In genomic region chr19:56112313-56112709, GRCh38 we compare ENCODE assay signal across 8 cellular contexts. TPM values are rescaled to one million over a fixed set of nuclear protein-coding genes. Genes with fewer than 3 reads are reported as not detected.
DNase-seq lines count a peak whose midpoint lies in the region; ATAC-seq, FAIRE-seq and TF ChIP-seq lines count a peak whose summit lies in the region.

No MANE protein-coding gene starts in this region.

- H3K27me3 Mint-ChIP-seq in activated CD4-positive, alpha-beta T cell treated with anti-CD3 and anti-CD28 coated beads for 36 hours: no peaks in the 10 kb centered on the region

- peaks cover 53 to 54% of the 10 kb centered on the region in 2 experiments for H4K20me1 ChIP-seq in H1 (replicated peaks in 1 of 2; ENCODE audit: control insufficient read depth in 1 of 2, insufficient read depth in 2 of 2, low read length in 2 of 2)

- no peak for DNase-seq in activated CD4-positive, alpha-beta T cell treated with anti-CD3 and anti-CD28 coated beads for 36 hours
- no peak for DNase-seq in activated CD4-positive, alpha-beta T cell treated with anti-CD3 and anti-CD28 coated beads, Interleukin-2, amount 50 U/mL, for 48 hours
- peak; percentile 58 for DNase-seq in NCI-H69 (lab: John Stamatoyannopoulos, UW)
- DNase-seq in H1 (ENCODE audit: low read depth in 1 of 2, low spot score in 2 of 2): no peak
- peak; percentile 19 for DNase-seq in small intestine
- DNase-seq in NCI-H1092 (lab: John Stamatoyannopoulos, UW): no peak

- no peak for TF ChIP-seq RAD21 in H1 (IDR thresholded peaks at IDR 0.05 in 1 of 2, conservative IDR thresholded peaks at IDR 0.05 in 1 of 2; ENCODE audit: low read depth in 2 of 2, low read length in 2 of 2)

- no peak overlapping the region for H2AFZ ChIP-seq in H1 (ENCODE audit: low read length)

- no peak for TF ChIP-seq POLR2A in H1 (IDR thresholded peaks at IDR 0.05; ENCODE audit: control extremely low read depth in 1 of 2, low read depth in 2 of 2, low read length in 2 of 2)

- H3K23me2 ChIP-seq in H1 (ENCODE audit: low read depth, low read length): no peaks in the 10 kb centered on the region

- TF ChIP-seq CTCF in H1 (IDR thresholded peaks at IDR 0.05; ENCODE audit: control extremely low read depth in 1 of 3, insufficient read depth in 1 of 3, low read depth in 1 of 3, low read length in 3 of 3): no peak

- no peak overlapping the region for H3K4ac ChIP-seq in H1 (replicated peaks; ENCODE audit: insufficient read length, low read depth, low read length)

- H3K27ac ChIP-seq in H1 (ENCODE audit: low read depth, low read length): no peak overlapping the region
- peak overlapping the region; percentile 24 to 69 for H3K27ac ChIP-seq in small intestine (ENCODE audit: low read depth in 1 of 2, low read length in 1 of 2)

- H3K27me3 ChIP-seq in H1 (replicated peaks in 1 of 4; ENCODE audit: control insufficient read depth in 3 of 4, extremely low read depth in 1 of 4, insufficient read depth in 3 of 4, low read length in 3 of 4) (no peaks in the 10 kb centered on the region; a peak in 1 of 7 replicates), small intestine (ENCODE audit: control insufficient read depth in 2 of 2, insufficient read depth in 2 of 2, low read length in 2 of 2) (no peaks in the 10 kb centered on the region)

- H3K4me1 ChIP-seq in H1 (replicated peaks in 1 of 4; ENCODE audit: control insufficient read depth in 3 of 4, insufficient read depth in 4 of 4, low read length in 3 of 4): peaks cover 6 to 47% (median 36%) of the 10 kb centered on the region in 4 experiments
- peaks cover 3 to 31% of the 10 kb centered on the region in 2 donors for H3K4me1 ChIP-seq in small intestine (ENCODE audit: control insufficient read depth in 2 of 2, insufficient read depth in 1 of 2, low read depth in 1 of 2, low read length in 1 of 2)

- no peak overlapping the region for H3K4me3 ChIP-seq in H1 (ENCODE audit: extremely low read depth in 1 of 4, insufficient read depth in 2 of 4, low read depth in 3 of 4, low read length in 4 of 4)
- H3K4me3 ChIP-seq in small intestine (ENCODE audit: low read depth in 1 of 2, low read length in 2 of 2): no peak overlapping the region

- H2BK15ac ChIP-seq in H1 (ENCODE audit: low read length): no peak overlapping the region

- 92% methylated on average over 10 of the region's 10 CpGs; no CpG with 5 or more reads in 1 of the 2 experiments for WGBS in H1 (ENCODE audit: extremely low coverage in 1 of 2, insufficient coverage in 1 of 2, insufficient read length in 1 of 2, insufficient replicate concordance in 2 of 2, low coverage in 1 of 2, low lambda C conversion rate in 2 of 2, missing lambda C conversion rate in 1 of 2), 2 experiments
- 10 to 34% (median 29%) methylated on average over 10 of the region's 10 CpGs for WGBS in small intestine, 3 donors

- no peak overlapping the region; the same call in 1 of the 2 replicates for H3K18ac ChIP-seq in H1 (ENCODE audit: extremely low read depth, low read length)

- H3K4me2 ChIP-seq in H1 (ENCODE audit: insufficient read depth in 1 of 2, low read depth in 2 of 2, low read length in 2 of 2): peak overlapping the region in 1 of 2 experiments; percentile 13; a peak in 2 of 4 replicates

- H3K23ac ChIP-seq in H1 (ENCODE audit: insufficient read length): no peak overlapping the region

- no peak overlapping the region for H2BK120ac ChIP-seq in H1 (replicated peaks; ENCODE audit: low read depth, low read length)

- peak overlapping the region; percentile 41 for H3K4me3 Mint-ChIP-seq in activated CD4-positive, alpha-beta T cell treated with anti-CD3 and anti-CD28 coated beads for 36 hours

- CTCF ChIA-PET in activated CD4-positive, alpha-beta T cell treated with anti-CD3 and anti-CD28 coated beads for 36 hours (lab: Charles Lee): interaction anchor here (1.0 kb wide), 1 partner anchor 33 kb away, joined by 5 read pairs; no protein-coding TSS in a partner anchor
- CTCF ChIA-PET in H1 (lab: Charles Lee; ENCODE audit: partially characterized antibody): no interaction called here

- no peaks in the 10 kb centered on the region for H3K9me3 ChIP-seq in H1 (ENCODE audit: insufficient read depth in 2 of 2, low read depth in 1 of 2, low read length in 1 of 2)
- H3K9me3 ChIP-seq in small intestine (ENCODE audit: control insufficient read depth, low read depth): no peaks in the 10 kb centered on the region

- ATAC-seq in activated CD4-positive, alpha-beta T cell treated with anti-CD3 and anti-CD28 coated beads for 36 hours: no peak
- ATAC-seq in GM21390 (IDR thresholded peaks at IDR 0.05; ENCODE audit: unreplicated experiment): no peak
- ATAC-seq in GM21723 (IDR thresholded peaks at IDR 0.05; ENCODE audit: unreplicated experiment): no peak

- peaks cover 6% of the 10 kb centered on the region for H3K36me3 Mint-ChIP-seq in activated CD4-positive, alpha-beta T cell treated with anti-CD3 and anti-CD28 coated beads for 36 hours (ENCODE audit: low read depth)

- peaks cover 24% of the 10 kb centered on the region for H3K79me1 ChIP-seq in H1 (ENCODE audit: low read depth, low read length)

- H2BK20ac ChIP-seq in H1 (ENCODE audit: low read length): no peak overlapping the region

- no peak overlapping the region for H2AK5ac ChIP-seq in H1 (ENCODE audit: low read depth, low read length)

- FAIRE-seq in H1 (lab: Jason Lieb, UNC): no peak
- FAIRE-seq in small intestine (lab: Jason Lieb, UNC): no peak

- POLR2A ChIA-PET in activated CD4-positive, alpha-beta T cell treated with anti-CD3 and anti-CD28 coated beads for 36 hours (lab: Charles Lee): no interaction called here
- POLR2A ChIA-PET in H1 (lab: Charles Lee; ENCODE audit: partially characterized antibody): interaction anchor here (2.4 kb wide), 2 partner anchors 10 to 24 kb away, joined by 6 to 8 read pairs; no protein-coding TSS in a partner anchor

- peak overlapping the region; percentile 55 for H4K5ac ChIP-seq in H1 (ENCODE audit: insufficient read length, low read depth, low read length)

- H3K79me2 ChIP-seq in H1 (ENCODE audit: control insufficient read depth in 1 of 2, insufficient read depth in 2 of 2, low read length in 2 of 2): peaks cover 58 to 96% of the 10 kb centered on the region in 2 experiments

- H3K36me3 ChIP-seq in H1 (ENCODE audit: control insufficient read depth in 2 of 4, insufficient read depth in 4 of 4, low read length in 3 of 4) (no peaks in the 10 kb centered on the region), small intestine (ENCODE audit: control insufficient read depth in 2 of 2, insufficient read depth in 2 of 2, low read length in 2 of 2) (no peaks in the 10 kb centered on the region)

- H3K9me3 Mint-ChIP-seq in activated CD4-positive, alpha-beta T cell treated with anti-CD3 and anti-CD28 coated beads for 36 hours (ENCODE audit: low read depth): no peaks in the 10 kb centered on the region

- peaks cover 51% of the 10 kb centered on the region for H3K4me1 Mint-ChIP-seq in activated CD4-positive, alpha-beta T cell treated with anti-CD3 and anti-CD28 coated beads for 36 hours

- intact Hi-C loops in activated CD4-positive, alpha-beta T cell treated with anti-CD3 and anti-CD28 coated beads for 36 hours (cut with DNase I, micrococcal nuclease): no loop called here

- no peak for TF ChIP-seq EP300 in H1 (IDR thresholded peaks at IDR 0.05; ENCODE audit: borderline replicate concordance in 1 of 2, low read depth in 2 of 2, low read length in 2 of 2)

- H3K27ac Mint-ChIP-seq in activated CD4-positive, alpha-beta T cell treated with anti-CD3 and anti-CD28 coated beads for 36 hours: peak overlapping the region; percentile 86

- no peak overlapping the region for H3K14ac ChIP-seq in H1 (ENCODE audit: insufficient read length)

- no peak overlapping the region for H3K56ac ChIP-seq in H1 (replicated peaks; ENCODE audit: insufficient read length, low read depth, low read length)

- no peak overlapping the region for H2BK5ac ChIP-seq in H1 (ENCODE audit: low read depth, low read length)

- H4K8ac ChIP-seq in H1 (ENCODE audit: extremely low read depth, insufficient read depth, low read length): 0 out of 2 replicates have a peak overlapping the region, but pooled peaks have one; percentile 31

- H4K91ac ChIP-seq in H1 (replicated peaks; ENCODE audit: insufficient read length, low read length): no peak overlapping the region

- H3K9ac ChIP-seq in H1 (replicated peaks in 1 of 4; ENCODE audit: extremely low read depth in 1 of 4, low read depth in 3 of 4, low read length in 3 of 4): no peak overlapping the region

- no peak overlapping the region for H2BK12ac ChIP-seq in H1 (ENCODE audit: low read depth, low read length)

TF ChIP-seq in H1, 55 proteins besides CTCF, POLR2A, EP300 and RAD21 (continues in another document):
- TF ChIP-seq SP1 (IDR thresholded peaks at IDR 0.05; ENCODE audit: low read depth, low read length): no peak
- no peak for TF ChIP-seq POU5F1 (IDR thresholded peaks at IDR 0.05; ENCODE audit: low read depth, low read length)
- no peak for TF ChIP-seq GTF2F1 (IDR thresholded peaks at IDR 0.05; ENCODE audit: borderline replicate concordance, low read depth, low read length)
- no peak for TF ChIP-seq RBBP5 (IDR thresholded peaks at IDR 0.05; ENCODE audit: borderline replicate concordance, low read depth, low read length)

RNA-seq across cellular contexts. Expression of gene ZNF787, which starts 8.8 kb away (rescaled TPM):
- 10 to 100 TPM; 27.6 to 28.4 TPM for total RNA-seq in activated CD4-positive, alpha-beta T cell treated with anti-CD3 and anti-CD28 coated beads for 36 hours
- total RNA-seq in H1 (2021; fragmentation: NEBNext Ultra II Directional; extraction: Animal tissue kit (Norgen Biotek cat#: 25700)): 56.0 and 57.3 TPM in 2 replicates
- 19.7 and 37.8 TPM in 2 replicates for polyA plus RNA-seq in H1 (2011; rRNA removed)
- 31.1 TPM for polyA plus RNA-seq in H1 (2011; cell fraction: cytosol; rRNA removed)
- 44.7 TPM for polyA plus RNA-seq in H1 (2011; cell fraction: nucleus; rRNA removed)
- polyA plus RNA-seq in H1 (2012, experiment 1 of 2): 24.6 to 37.3 TPM (median 32.1 TPM) in 4 replicates
- polyA plus RNA-seq in H1 (2012, experiment 2 of 2): 26.0 TPM
- polyA plus RNA-seq in H1 (2013, experiment 1 of 2): 35.4 TPM
- polyA plus RNA-seq in H1 (2013, experiment 2 of 2): 34.1 TPM
- 7.3 and 7.9 TPM in 2 replicates for polyA minus RNA-seq in H1 (2011; rRNA and poly(A)+ RNA removed)
- 37.4 TPM for polyA minus RNA-seq in H1 (2011; cell fraction: cytosol; rRNA and poly(A)+ RNA removed)
- polyA minus RNA-seq in H1 (2011; cell fraction: nucleus; rRNA and poly(A)+ RNA removed): 25.1 TPM
- 10 to 100 TPM; 29.9 to 34.9 (median 30.2) TPM for polyA plus RNA-seq in small intestine

RNA-seq across cellular contexts. Expression of gene ZNF444, which starts 28.8 kb away (rescaled TPM):
- 10 to 100 TPM; 29.2 to 32.2 TPM for total RNA-seq in activated CD4-positive, alpha-beta T cell treated with anti-CD3 and anti-CD28 coated beads for 36 hours
- total RNA-seq in H1 (2021; fragmentation: NEBNext Ultra II Directional; extraction: Animal tissue kit (Norgen Biotek cat#: 25700)): 46.9 and 49.5 TPM in 2 replicates
- polyA plus RNA-seq in H1 (2011; rRNA removed) (54.5 and 87.3 TPM in 2 replicates), small intestine (10 to 100 TPM; 20.1 to 25.9 (median 24.6) TPM)
- 52.7 TPM for polyA plus RNA-seq in H1 (2011; cell fraction: cytosol; rRNA removed)
- 82.7 TPM for polyA plus RNA-seq in H1 (2011; cell fraction: nucleus; rRNA removed)
- 29.2 to 41.5 TPM (median 39.9 TPM) in 4 replicates for polyA plus RNA-seq in H1 (2012, experiment 1 of 2)
- 29.3 TPM for polyA plus RNA-seq in H1 (2012, experiment 2 of 2)
- 29.2 TPM for polyA plus RNA-seq in H1 (2013, experiment 1 of 2)
- 27.9 TPM for polyA plus RNA-seq in H1 (2013, experiment 2 of 2)
- 4.0 and 7.3 TPM in 2 replicates for polyA minus RNA-seq in H1 (2011; rRNA and poly(A)+ RNA removed)
- polyA minus RNA-seq in H1 (2011; cell fraction: cytosol; rRNA and poly(A)+ RNA removed): 20.0 TPM
- polyA minus RNA-seq in H1 (2011; cell fraction: nucleus; rRNA and poly(A)+ RNA removed): 22.2 TPM

Comparison
In these comparisons a context has a peak if more than half of its experiments do, and no peak if none do; other contexts are left out.
1. DNase-seq: peak in NCI-H69 (single experiment) and small intestine (single experiment); none in activated CD4-positive, alpha-beta T cell treated with anti-CD3 and anti-CD28 coated beads for 36 hours (single experiment), activated CD4-positive, alpha-beta T cell treated with anti-CD3 and anti-CD28 coated beads, Interleukin-2, amount 50 U/mL, for 48 hours (0 of 2), H1 (0 of 2) and NCI-H1092 (single experiment).